Comparison of ENCODE assay signal across 25 cellular contexts in the genomic region with DNA sequence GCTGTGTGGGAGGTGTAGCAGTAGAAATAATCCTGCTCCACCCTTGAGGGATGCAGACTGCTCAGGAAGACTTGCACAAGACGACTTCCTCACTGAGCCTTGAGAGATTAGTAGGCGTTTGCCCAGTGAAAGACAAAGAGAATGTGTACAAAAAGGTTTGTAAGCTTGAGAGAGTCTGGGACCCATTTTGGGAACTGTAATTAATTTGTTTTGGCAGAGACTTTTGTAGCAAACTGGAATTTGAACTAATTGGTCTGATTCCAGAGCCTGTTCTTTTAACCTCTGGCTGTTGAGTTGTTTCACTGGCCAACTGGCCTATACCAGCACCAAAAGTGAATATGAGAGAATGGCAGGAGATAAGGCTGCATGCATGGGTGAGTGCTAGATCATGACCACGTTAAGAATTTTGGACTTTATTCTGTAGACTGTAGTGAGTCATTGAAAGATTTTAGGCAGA.
DNase-seq lines count a peak whose midpoint lies in the region; ATAC-seq, FAIRE-seq and TF ChIP-seq lines count a peak whose summit lies in the region.
"Had no signal": no experiment of that assay in that cellular context is flagged by ENCODE, and none has a peak within 500 bp of the region (broad histone marks: within the 10 kb centered on the region; RNA-seq: fewer than 3 reads in every experiment).

No MANE protein-coding gene starts in this region.

- H3F3A ChIP-seq in neural progenitor cell (ENCODE audit: low read depth): peaks cover 17% of the 10 kb centered on the region

- H3K9me3 Mint-ChIP-seq in T-helper 1 cell treated with Interleukin-12 subunit alpha and Interleukin-12 subunit beta and Interleukin-4 antibody, amounts not matched to agents 30 μg/mL and 1 μg/mL, for 36 hours: no peaks in the 10 kb centered on the region
- H3K9me3 Mint-ChIP-seq in astrocyte (ENCODE audit: unreplicated experiment) (no peaks in the 10 kb centered on the region), neural progenitor cell (no peaks in the 10 kb centered on the region)
- H3K9me3 Mint-ChIP-seq: CD14-positive monocyte; stimulated activated naive CD8-positive, alpha-beta T cell treated with anti-CD3 and anti-CD28 coated beads, Interleukin-15, Interleukin-2, amounts not matched to agents 100 ng/mL and 50 ng/mL, for 24 hours had no signal

- peak overlapping the region; percentile 5 for H3K27ac Mint-ChIP-seq in T-helper 1 cell treated with Interleukin-12 subunit alpha and Interleukin-12 subunit beta and Interleukin-4 antibody, amounts not matched to agents 30 μg/mL and 1 μg/mL, for 36 hours
- no peak overlapping the region for H3K27ac Mint-ChIP-seq in astrocyte (ENCODE audit: unreplicated experiment)
- no peak overlapping the region for H3K27ac Mint-ChIP-seq in neural progenitor cell

- no peak overlapping the region for H2AFZ ChIP-seq in astrocyte (ENCODE audit: low read depth, low read length)
- no peak overlapping the region for H2AFZ ChIP-seq in neural progenitor cell (replicated peaks)
- no peak overlapping the region for H2AFZ ChIP-seq in Karpas-422 (ENCODE audit: low read length)

- H3K4me1 Mint-ChIP-seq in T-helper 1 cell treated with Interleukin-12 subunit alpha and Interleukin-12 subunit beta and Interleukin-4 antibody, amounts not matched to agents 30 μg/mL and 1 μg/mL, for 36 hours (ENCODE audit: low read depth): peaks cover 24% of the 10 kb centered on the region
- H3K4me1 Mint-ChIP-seq in astrocyte (ENCODE audit: low read depth, unreplicated experiment) (peaks cover 6% of the 10 kb centered on the region), neural progenitor cell (no peaks in the 10 kb centered on the region)

- H3K9me2 ChIP-seq in Karpas-422 (replicated peaks; ENCODE audit: insufficient read depth, low read length): no peaks in the 10 kb centered on the region

- no peaks in the 10 kb centered on the region for H3K4me1 ChIP-seq in astrocyte (ENCODE audit: insufficient read depth, low read length)
- peaks cover 26% of the 10 kb centered on the region for H3K4me1 ChIP-seq in neural progenitor cell
- no peaks in the 10 kb centered on the region for H3K4me1 ChIP-seq in foreskin keratinocyte
- peaks cover 11% of the 10 kb centered on the region; the same call in 1 of the 2 replicates for H3K4me1 ChIP-seq in Karpas-422 (ENCODE audit: low read length)
- H3K4me1 ChIP-seq: adrenal gland, right atrium auricular region had no signal

- H3K27ac ChIP-seq in astrocyte (ENCODE audit: low read depth, low read length) (no peak overlapping the region), neural progenitor cell (peak overlapping the region; percentile 1), foreskin keratinocyte (no peak overlapping the region), Karpas-422 (ENCODE audit: low read length) (no peak overlapping the region)
- H3K27ac ChIP-seq: adrenal gland, right atrium auricular region, upper lobe of left lung, WERI-Rb-1 had no signal

- no peak for DNase-seq in T-helper 1 cell
- DNase-seq in Kasumi-1 (lab: John Stamatoyannopoulos, UW): peak; percentile 87 to 91
- DNase-seq in astrocyte (ENCODE audit: low read depth): peak; percentile 8
- DNase-seq in neural progenitor cell (ENCODE audit: low spot score): peak; percentile 52
- DNase-seq in EL: no peak
- DNase-seq in foreskin keratinocyte: no peak
- DNase-seq in Karpas-422: no peak
- DNase-seq: activated effector memory CD4-positive, alpha-beta T cell treated with Interleukin-2 at 50 U/mL for 16 hours; adrenal gland; cerebellar nuclear complex; DMS79; hypothalamus; MM.1S; NCI-H2081 treated with DMSO at 0.1 percent for 48 hours; NCI-H526 treated with DMSO at 0.1 percent for 48 hours; SW 1271; upper lobe of left lung; WERI-Rb-1 had no signal

- no peak for ATAC-seq in foreskin keratinocyte
- ATAC-seq: Panc1 had no signal

- H4K20me1 ChIP-seq in astrocyte (ENCODE audit: insufficient read depth, low read length) (peaks cover 4% of the 10 kb centered on the region), neural progenitor cell (ENCODE audit: low read depth) (peaks cover 2% of the 10 kb centered on the region), Karpas-422 (ENCODE audit: insufficient read depth, low read depth, low read length) (no peaks in the 10 kb centered on the region)

- no peak overlapping the region for H3K4me3 Mint-ChIP-seq in T-helper 1 cell treated with Interleukin-12 subunit alpha and Interleukin-12 subunit beta and Interleukin-4 antibody, amounts not matched to agents 30 μg/mL and 1 μg/mL, for 36 hours
- no peak overlapping the region for H3K4me3 Mint-ChIP-seq in astrocyte (ENCODE audit: unreplicated experiment)
- no peak overlapping the region for H3K4me3 Mint-ChIP-seq in neural progenitor cell
- H3K4me3 Mint-ChIP-seq: CD14-positive monocyte; stimulated activated naive CD8-positive, alpha-beta T cell treated with anti-CD3 and anti-CD28 coated beads, Interleukin-15, Interleukin-2, amounts not matched to agents 100 ng/mL and 50 ng/mL, for 24 hours had no signal

- H3K27me3 ChIP-seq in astrocyte (ENCODE audit: insufficient read depth, low read length) (no peaks in the 10 kb centered on the region), neural progenitor cell (no peaks in the 10 kb centered on the region), foreskin keratinocyte (no peaks in the 10 kb centered on the region), Karpas-422 (ENCODE audit: low read length) (no peaks in the 10 kb centered on the region)
- H3K27me3 ChIP-seq: adrenal gland, right atrium auricular region, upper lobe of left lung had no signal

- TF ChIP-seq CTCF in astrocyte (IDR thresholded peaks at IDR 0.05; ENCODE audit: insufficient read depth, low read depth, low read length) (no peak), neural progenitor cell (IDR thresholded peaks at IDR 0.05) (no peak), foreskin keratinocyte (conservative IDR thresholded peaks at IDR 0.05) (no peak)

- no peaks in the 10 kb centered on the region for H3K9me3 ChIP-seq in astrocyte (ENCODE audit: insufficient read depth, low read depth, low read length)
- H3K9me3 ChIP-seq in neural progenitor cell (ENCODE audit: low read depth): no peaks in the 10 kb centered on the region
- H3K9me3 ChIP-seq in Karpas-422 (ENCODE audit: low read length): no peaks in the 10 kb centered on the region
- H3K9me3 ChIP-seq: adrenal gland, right atrium auricular region, upper lobe of left lung had no signal

- peaks cover 30% of the 10 kb centered on the region for H3K36me3 Mint-ChIP-seq in T-helper 1 cell treated with Interleukin-12 subunit alpha and Interleukin-12 subunit beta and Interleukin-4 antibody, amounts not matched to agents 30 μg/mL and 1 μg/mL, for 36 hours (ENCODE audit: low read depth)
- peaks cover 4% of the 10 kb centered on the region for H3K36me3 Mint-ChIP-seq in astrocyte (ENCODE audit: low read depth, unreplicated experiment)
- H3K36me3 Mint-ChIP-seq in neural progenitor cell: peaks cover 7% of the 10 kb centered on the region

- no peak overlapping the region for H3K4me3 ChIP-seq in astrocyte (ENCODE audit: insufficient read depth, low read depth, low read length)
- H3K4me3 ChIP-seq in neural progenitor cell: no peak overlapping the region
- H3K4me3 ChIP-seq in Karpas-422 (ENCODE audit: low read length): no peak overlapping the region
- H3K4me3 ChIP-seq: adrenal gland, right atrium auricular region, upper lobe of left lung had no signal

- H3K4me2 ChIP-seq in astrocyte (ENCODE audit: low read length) (no peak overlapping the region), neural progenitor cell (peak overlapping the region; percentile 35), Karpas-422 (ENCODE audit: low read depth, low read length, poor library complexity, severe bottlenecking) (no peak overlapping the region)

- no peak for FAIRE-seq in astrocyte (lab: Jason Lieb, UNC)
- FAIRE-seq: A204.1, GM18507 had no signal

- no peaks in the 10 kb centered on the region for H3K27me3 Mint-ChIP-seq in T-helper 1 cell treated with Interleukin-12 subunit alpha and Interleukin-12 subunit beta and Interleukin-4 antibody, amounts not matched to agents 30 μg/mL and 1 μg/mL, for 36 hours (ENCODE audit: low read depth)
- H3K27me3 Mint-ChIP-seq in astrocyte (ENCODE audit: low read depth, unreplicated experiment): no peaks in the 10 kb centered on the region
- no peaks in the 10 kb centered on the region for H3K27me3 Mint-ChIP-seq in neural progenitor cell (ENCODE audit: insufficient read depth, low read depth)
- H3K27me3 Mint-ChIP-seq: stimulated activated naive CD8-positive, alpha-beta T cell treated with anti-CD3 and anti-CD28 coated beads, Interleukin-15, Interleukin-2, amounts not matched to agents 100 ng/mL and 50 ng/mL, for 24 hours had no signal

- H3K36me3 ChIP-seq in astrocyte (ENCODE audit: insufficient read depth, low read length) (peaks cover 6% of the 10 kb centered on the region), neural progenitor cell (peaks cover 5% of the 10 kb centered on the region), Karpas-422 (ENCODE audit: insufficient read depth, low read length) (peaks cover 38% of the 10 kb centered on the region; the same call in 1 of the 2 replicates)
- H3K36me3 ChIP-seq: adrenal gland, right atrium auricular region, WERI-Rb-1 had no signal

- H3K79me2 ChIP-seq in astrocyte (ENCODE audit: insufficient read depth, low read length) (no peaks in the 10 kb centered on the region), neural progenitor cell (ENCODE audit: low read depth) (no peaks in the 10 kb centered on the region), Karpas-422 (ENCODE audit: low read length) (peaks cover 47% of the 10 kb centered on the region)

- H3K9ac ChIP-seq in astrocyte (ENCODE audit: low read length) (no peak overlapping the region), neural progenitor cell (no peak overlapping the region), Karpas-422 (ENCODE audit: low read length) (no peak overlapping the region)

Comparison
In these comparisons a context has a peak if more than half of its experiments do, and no peak if none do; other contexts are left out.
1. DNase-seq: peak in Kasumi-1 (2 of 2), astrocyte (single experiment) and neural progenitor cell (single experiment); none in T-helper 1 cell (0 of 5), EL (single experiment), foreskin keratinocyte (0 of 2) and Karpas-422 (single experiment).